In genomic region chr10:112658465-112658864, GRCh38 we compare ENCODE assay signal across 20 cellular contexts.
"Had no signal": no experiment of that assay in that cellular context is flagged by ENCODE, and none has a peak within 500 bp of the region (broad histone marks: within the 10 kb centered on the region; RNA-seq: fewer than 3 reads in every experiment).

No MANE protein-coding gene starts in this region.

- H3K27me3 ChIP-seq: cardiac muscle cell, sigmoid colon, spleen, tibial nerve, vagina had no signal

- H3K27ac ChIP-seq: cardiac muscle cell, sigmoid colon, spleen, tibial nerve, vagina, VCaP had no signal

- H3K4me1 Mint-ChIP-seq: natural killer cell, T-helper 17 cell had no signal

- H3K36me3 Mint-ChIP-seq: natural killer cell had no signal

- ATAC-seq: natural killer cell, T-helper 17 cell had no signal

- H3K36me3 ChIP-seq: cardiac muscle cell, sigmoid colon, vagina had no signal

- H3K4me3 ChIP-seq: cardiac muscle cell, sigmoid colon, spleen, tibial nerve, vagina had no signal

- DNase-seq: activated CD4-positive, alpha-beta T cell treated with anti-CD3 and anti-CD28 coated beads, Interleukin-2, amount 50 U/mL, for 1 hour; activated CD4-positive, CD25-positive, alpha-beta regulatory T cell treated with anti-CD3 and anti-CD28 coated beads, Interleukin-2, amount 50 U/mL, for 72 hours; activated CD8-positive, alpha-beta memory T cell treated with anti-CD3 and anti-CD28 coated beads, Interleukin-2, amount 50 U/mL, for 4 hours; activated effector memory CD4-positive, alpha-beta T cell treated with anti-CD3 and anti-CD28 coated beads, Interleukin-2, amount 50 U/mL, for 16 hours; activated naive CD4-positive, alpha-beta T cell treated with anti-CD3 and anti-CD28 coated beads, Interleukin-2, amount 50 U/mL, for 16 hours; activated T-cell treated with anti-CD3 and anti-CD28 coated beads, Interleukin-2, amount 50 U/mL, for 48 hours; foreskin fibroblast; left cardiac atrium; natural killer cell; nucleus accumbens; sigmoid colon; spleen; stimulated activated CD4-positive, alpha-beta T cell treated with anti-CD3 and anti-CD28 coated beads, Interleukin-4, amount 100 ng/mL, for 4 hours; T-helper 17 cell had no signal

- FAIRE-seq: islet of Langerhans had no signal

- H3K27ac Mint-ChIP-seq: natural killer cell; stimulated activated naive CD8-positive, alpha-beta T cell treated with anti-CD3 and anti-CD28 coated beads, Interleukin-15, Interleukin-2, amounts not matched to agents 100 ng/mL and 50 ng/mL, for 24 hours; T-helper 17 cell had no signal

- H3K9me3 ChIP-seq: sigmoid colon, spleen, tibial nerve, vagina had no signal

- H3K9me3 Mint-ChIP-seq: stimulated activated naive CD8-positive, alpha-beta T cell treated with anti-CD3 and anti-CD28 coated beads, Interleukin-15, Interleukin-2, amounts not matched to agents 100 ng/mL and 50 ng/mL, for 24 hours had no signal

- H3K4me1 ChIP-seq: sigmoid colon, spleen, tibial nerve, vagina had no signal

- H3K4me3 Mint-ChIP-seq: natural killer cell; stimulated activated naive CD8-positive, alpha-beta T cell treated with anti-CD3 and anti-CD28 coated beads, Interleukin-15, Interleukin-2, amounts not matched to agents 100 ng/mL and 50 ng/mL, for 24 hours; T-helper 17 cell had no signal
